ENCODE assay signal across 8 cellular contexts in the genomic region with DNA sequence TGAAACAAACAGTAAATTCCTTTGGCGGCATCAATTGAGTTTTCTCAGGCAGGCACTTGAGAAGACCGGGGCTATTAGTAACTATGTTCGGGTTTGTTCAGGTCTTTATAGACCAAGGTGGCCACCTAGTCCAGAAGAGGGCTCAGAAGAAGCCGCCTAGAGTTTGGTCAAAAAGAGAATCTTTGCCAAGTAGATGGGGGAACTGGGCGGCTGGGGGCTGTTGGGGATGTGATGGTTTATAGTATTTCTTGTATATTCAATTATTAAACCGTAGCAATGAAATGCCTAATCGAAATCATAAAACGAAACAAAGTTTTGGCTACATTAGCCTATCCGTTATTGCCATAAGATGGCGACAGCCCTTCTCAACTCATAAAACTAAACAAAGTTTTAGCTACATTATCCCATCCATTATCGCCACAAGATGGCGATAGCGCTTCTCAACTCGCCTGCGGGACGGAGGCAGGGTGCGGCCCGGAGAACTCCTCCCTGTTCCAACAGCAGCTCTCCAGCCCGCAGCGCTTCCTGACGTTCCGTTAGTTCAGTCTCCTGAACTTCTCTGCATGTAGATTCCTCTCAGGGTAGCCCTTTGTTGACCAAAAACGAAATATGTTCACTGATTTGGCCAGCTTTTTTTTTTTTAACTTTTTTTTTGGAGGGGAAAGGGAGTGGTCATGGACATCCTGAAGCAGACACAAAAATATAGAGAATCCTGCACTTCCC.
DNase-seq lines count a peak whose midpoint lies in the region; ATAC-seq lines count a peak whose summit lies in the region.

No MANE protein-coding gene starts in this region.

- no peak overlapping the region for H2BK5ac ChIP-seq in mesenchymal stem cell (ENCODE audit: low read depth, low read length, poor library complexity, severe bottlenecking)

- H3K4me1 ChIP-seq in mesenchymal stem cell (ENCODE audit: control insufficient read depth, insufficient read depth, low read depth, low read length), result peaks cover 1% of the 10 kb centered on the region

- peak overlapping the region; percentile 86 for H3K9ac ChIP-seq in mesenchymal stem cell (ENCODE audit: low read length)

- DNase-seq in NCI-H748 (lab: John Stamatoyannopoulos, UW; ENCODE audit: unreplicated experiment), result peak; percentile 51
- DNase-seq in NCI-H748 treated with DMSO at 0.1 percent for 48 hours (lab: John Stamatoyannopoulos, UW), result no peak
- peak; percentile 88 for DNase-seq in NCI-H460 (ENCODE audit: extremely low read depth, low read depth)
- peak; percentile 78 to 79 for DNase-seq in activated CD4-positive, alpha-beta T cell treated with anti-CD3 and anti-CD28 coated beads, Interleukin-2, amount 50 U/mL, for 4 hours
- peak; percentile 86 for DNase-seq in ecto neural progenitor cell (ENCODE audit: low spot score)
- peak; percentile 90 for DNase-seq in mesenchymal stem cell
- peak; percentile 72 for DNase-seq in stimulated activated CD8-positive, alpha-beta memory T cell treated with anti-CD3 and anti-CD28 coated beads, Interleukin-15, amount 100 ng/mL, for 1 hour (ENCODE audit: low read depth)

- H2AFZ ChIP-seq in mesenchymal stem cell (ENCODE audit: low read depth, low read length), result no peak overlapping the region

- peak overlapping the region in 1 of 2 experiments; percentile 74 for H3K4me3 ChIP-seq in mesenchymal stem cell (ENCODE audit: insufficient read depth in 1 of 2, low read depth in 1 of 2, low read length in 2 of 2)

- WGBS in mesenchymal stem cell, result 16% methylated on average over 22 of the region's 23 CpGs

- H3K14ac ChIP-seq in mesenchymal stem cell (ENCODE audit: low read length in 2 of 2), result no peak overlapping the region

- peak overlapping the region in 1 of 2 experiments; percentile 88 for H3K4ac ChIP-seq in mesenchymal stem cell (ENCODE audit: low read depth in 1 of 2, low read length in 2 of 2)

- peak overlapping the region; percentile 46 for H4K8ac ChIP-seq in mesenchymal stem cell (ENCODE audit: low read length)

- no peak overlapping the region for H2BK12ac ChIP-seq in mesenchymal stem cell (ENCODE audit: low read length in 2 of 2)

- H3K9me3 ChIP-seq in mesenchymal stem cell (ENCODE audit: control insufficient read depth, low read length), result no peaks in the 10 kb centered on the region

- peak overlapping the region in 1 of 2 experiments; percentile 12 for H3K18ac ChIP-seq in mesenchymal stem cell (ENCODE audit: low read depth in 1 of 2, low read length in 2 of 2)

- H3K4me2 ChIP-seq in mesenchymal stem cell (ENCODE audit: low read length, poor library complexity, severe bottlenecking), result peak overlapping the region; percentile 74

- H3K27me3 ChIP-seq in mesenchymal stem cell (ENCODE audit: control insufficient read depth in 1 of 2, insufficient read depth in 1 of 2, low read length in 2 of 2), result no peaks in the 10 kb centered on the region

- peak; percentile 51 for ATAC-seq in HG02943 (IDR thresholded peaks at IDR 0.05; ENCODE audit: low read depth, unreplicated experiment)

- peaks cover 0 to 17% of the 10 kb centered on the region in 2 experiments for H3K36me3 ChIP-seq in mesenchymal stem cell (ENCODE audit: control insufficient read depth in 1 of 2, insufficient read depth in 2 of 2, low read depth in 1 of 2, low read length in 2 of 2)

- H2BK120ac ChIP-seq in mesenchymal stem cell (ENCODE audit: low read depth, low read length), result no peak overlapping the region

- H4K91ac ChIP-seq in mesenchymal stem cell (ENCODE audit: low read length), result no peak overlapping the region

- H2BK15ac ChIP-seq in mesenchymal stem cell (ENCODE audit: low read depth, poor library complexity, severe bottlenecking), result no peak overlapping the region

- H3K27ac ChIP-seq in mesenchymal stem cell (ENCODE audit: low read length, poor library complexity, severe bottlenecking), result peak overlapping the region; percentile 56

- no peaks in the 10 kb centered on the region for H3K79me1 ChIP-seq in mesenchymal stem cell (replicated peaks; ENCODE audit: low read length, poor library complexity, severe bottlenecking)

- H2AK5ac ChIP-seq in mesenchymal stem cell (ENCODE audit: low read length, severe bottlenecking), result no peak overlapping the region

- H3K23ac ChIP-seq in mesenchymal stem cell (ENCODE audit: low read length in 2 of 2), result no peak overlapping the region
